ENCODE assay signal across 20 cellular contexts in the genomic region with DNA sequence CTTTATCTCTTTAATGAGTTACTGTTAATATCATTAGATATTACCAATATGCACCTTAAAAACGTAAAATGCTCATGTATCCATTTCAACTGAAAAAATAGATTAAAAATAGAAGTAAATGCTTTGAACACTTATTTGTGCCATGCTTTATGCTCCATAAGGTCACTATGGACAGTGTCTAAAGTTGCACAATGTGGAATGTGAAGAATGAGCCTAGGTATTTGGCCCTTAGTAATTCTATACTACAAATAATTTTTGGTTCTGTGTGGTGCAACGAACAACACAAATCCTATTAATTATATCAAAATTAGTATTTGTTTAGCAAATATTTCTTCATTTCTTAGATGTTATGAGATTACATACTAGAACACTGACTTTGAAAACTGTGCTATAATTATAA.
"Had no signal": no experiment of that assay in that cellular context is flagged by ENCODE, and none has a peak within 500 bp of the region (broad histone marks: within the 10 kb centered on the region; RNA-seq: fewer than 3 reads in every experiment).

No MANE protein-coding gene starts in this region.

- H3K27ac ChIP-seq: coronary artery, dorsolateral prefrontal cortex, esophagus muscularis mucosa, gastrocnemius medialis, heart right ventricle, left ventricle myocardium inferior, lower lobe of right lung had no signal

- H3K36me3 ChIP-seq: esophagus muscularis mucosa, gastrocnemius medialis, heart right ventricle, left ventricle myocardium inferior, lower lobe of right lung had no signal

- DNase-seq: dermis blood vessel endothelial cell; dorsolateral prefrontal cortex; effector CD4-positive, alpha-beta T cell; effector memory CD4-positive, alpha-beta T cell; foreskin fibroblast; foreskin melanocyte; gastrocnemius medialis; glutamatergic neuron; head of caudate nucleus; heart right ventricle; hippocampal formation; left cardiac atrium; left ventricle myocardium inferior; lower lobe of right lung; mesenchymal stem cell; mucosa of descending colon; naive B cell had no signal

- ATAC-seq: gastrocnemius medialis, heart right ventricle, left cardiac atrium, left lobe of liver, lower lobe of right lung, mucosa of descending colon had no signal

- H3K27me3 ChIP-seq: dorsolateral prefrontal cortex, esophagus muscularis mucosa, gastrocnemius medialis, heart right ventricle had no signal

- H3K4me3 ChIP-seq: coronary artery, dorsolateral prefrontal cortex, esophagus muscularis mucosa, gastrocnemius medialis, heart right ventricle, left ventricle myocardium inferior, lower lobe of right lung, mucosa of descending colon had no signal

- H3K9me3 ChIP-seq: esophagus muscularis mucosa, gastrocnemius medialis, left ventricle myocardium inferior, lower lobe of right lung had no signal

- H3K4me1 ChIP-seq: esophagus muscularis mucosa, gastrocnemius medialis, heart right ventricle, left ventricle myocardium inferior, lower lobe of right lung had no signal
